ENCODE assay signal across 10 cellular contexts in genomic region chr12:75724913-75725312, GRCh38.
DNase-seq lines count a peak whose midpoint lies in the region; ATAC-seq, FAIRE-seq and TF ChIP-seq lines count a peak whose summit lies in the region.
"Had no signal": no experiment of that assay in that cellular context is flagged by ENCODE, and none has a peak within 500 bp of the region (broad histone marks: within the 10 kb centered on the region; RNA-seq: fewer than 3 reads in every experiment).

No MANE protein-coding gene starts in this region.

- H3K9me3 Mint-ChIP-seq in activated naive CD4-positive, alpha-beta T cell treated with anti-CD3 and anti-CD28 coated beads for 36 hours, result no peaks in the 10 kb centered on the region

- TF ChIP-seq CTCF in A549 (IDR thresholded peaks at IDR 0.05), result no peak

- TF ChIP-seq RAD21 in A549 (conservative IDR thresholded peaks at IDR 0.05 in 1 of 2, IDR thresholded peaks at IDR 0.05 in 1 of 2), result peak; percentile 24 to 29; a peak in 2 of 5 replicates

- H3K4me1 ChIP-seq in A549, result peaks cover 56% of the 10 kb centered on the region

- peak overlapping the region; percentile 84 to 86 for H3K27ac ChIP-seq in A549

- H3K27ac Mint-ChIP-seq in activated naive CD4-positive, alpha-beta T cell treated with anti-CD3 and anti-CD28 coated beads for 36 hours, result no peak overlapping the region

- TF ChIP-seq EP300 in A549 (IDR thresholded peaks at IDR 0.05), result peak in 1 of 2 experiments; percentile 63; a peak in 2 of 5 replicates

- 1% methylated on average over 5 of the region's 5 CpGs for WGBS in A549 (ENCODE audit: missing lambda C conversion rate)

- H3K4me1 Mint-ChIP-seq in activated naive CD4-positive, alpha-beta T cell treated with anti-CD3 and anti-CD28 coated beads for 36 hours (ENCODE audit: low read depth), result peaks cover 15% of the 10 kb centered on the region

- POLR2A ChIA-PET in A549 (lab: Yijun Ruan, JAX), result interaction anchor here (0.6 to 1.8 kb wide), 3 partner anchors 12 to 386 kb away, joined by 3 to 9 read pairs (median 6); no protein-coding TSS in a partner anchor

- FAIRE-seq in A549 (lab: Jason Lieb, UNC), result peak; percentile 87

- peaks cover 6% of the 10 kb centered on the region for H3K27me3 Mint-ChIP-seq in activated naive CD4-positive, alpha-beta T cell treated with anti-CD3 and anti-CD28 coated beads for 36 hours (ENCODE audit: low read depth)
- H3K27me3 Mint-ChIP-seq: CD4-positive, CD25-positive, alpha-beta regulatory T cell had no signal

- no peak overlapping the region for H3K4me3 Mint-ChIP-seq in activated naive CD4-positive, alpha-beta T cell treated with anti-CD3 and anti-CD28 coated beads for 36 hours
- H3K4me3 Mint-ChIP-seq: CD4-positive, CD25-positive, alpha-beta regulatory T cell had no signal

- peak; percentile 28 to 80 for DNase-seq in A549 (ENCODE audit: low read depth in 1 of 2, low spot score in 1 of 2)
- DNase-seq in NCI-H1092 (lab: John Stamatoyannopoulos, UW), result peak; percentile 56
- peak; percentile 24 for DNase-seq in amniotic epithelial cell (ENCODE audit: low read depth)
- DNase-seq in kidney tubule cell (ENCODE audit: low spot score), result peak; percentile 80
- DNase-seq in activated naive CD4-positive, alpha-beta T cell treated with anti-CD3 and anti-CD28 coated beads for 36 hours, result no peak
- no peak for DNase-seq in OCI-M2 (lab: John Stamatoyannopoulos, UW; ENCODE audit: unreplicated experiment)
- DNase-seq: CD4-positive, CD25-positive, alpha-beta regulatory T cell; stimulated activated naive CD8-positive, alpha-beta T cell treated with anti-CD3 and anti-CD28 coated beads, Interleukin-15, Interleukin-2, amounts not matched to agents 100 U/mL and 50 U/mL, for 24 hours had no signal

- no peak for TF ChIP-seq POLR2A in A549 (IDR thresholded peaks at IDR 0.05; ENCODE audit: low read length)

- peak overlapping the region; percentile 75 for H3K4me2 ChIP-seq in A549

- ATAC-seq in A549, result peak; percentile 74 to 80
- no peak for ATAC-seq in HG02840 (IDR thresholded peaks at IDR 0.05; ENCODE audit: low FRiP score, unreplicated experiment)
- ATAC-seq in HG03469 (IDR thresholded peaks at IDR 0.05; ENCODE audit: unreplicated experiment), result no peak

- CTCF ChIA-PET in A549 (lab: Yijun Ruan, JAX), result interaction anchor here (0.8 to 2.9 kb wide), 10 partner anchors 9 to 324 kb away, joined by 3 to 10 read pairs (median 4); no protein-coding TSS in a partner anchor
- CTCF ChIA-PET in activated naive CD4-positive, alpha-beta T cell treated with anti-CD3 and anti-CD28 coated beads for 36 hours (lab: Charles Lee), result no interaction called here

- H3K36me3 Mint-ChIP-seq in activated naive CD4-positive, alpha-beta T cell treated with anti-CD3 and anti-CD28 coated beads for 36 hours (ENCODE audit: low read depth), result no peaks in the 10 kb centered on the region
- H3K36me3 Mint-ChIP-seq: CD4-positive, CD25-positive, alpha-beta regulatory T cell had no signal

- peak overlapping the region; percentile 18; the same call in 1 of the 3 replicates for H3K4me3 ChIP-seq in A549

- intact Hi-C loops in activated naive CD4-positive, alpha-beta T cell treated with anti-CD3 and anti-CD28 coated beads for 36 hours (cut with micrococcal nuclease), result loop anchor here (5.0 kb wide), 1 partner anchor 68 kb away; no protein-coding TSS in a partner anchor

- H3K9me3 ChIP-seq in A549, result no peaks in the 10 kb centered on the region

TF ChIP-seq in A549, 52 proteins besides CTCF, POLR2A, EP300 and RAD21:
- TF ChIP-seq HES2 (IDR thresholded peaks at IDR 0.05), result no peak
- no peak for TF ChIP-seq TFCP2L1 (CRISPR knock-in tag; IDR thresholded peaks at IDR 0.05)
- TF ChIP-seq GATA3 (IDR thresholded peaks at IDR 0.05; ENCODE audit: borderline replicate concordance), result peak; percentile 80
- TF ChIP-seq PBX3 (IDR thresholded peaks at IDR 0.05), result 0 out of 2 replicates have a peak, but pooled peaks have one; percentile 32
- no peak for TF ChIP-seq CBX2 (IDR thresholded peaks at IDR 0.05; ENCODE audit: borderline replicate concordance, low read depth)
- TF ChIP-seq POLR2AphosphoS2 (conservative IDR thresholded peaks at IDR 0.05; ENCODE audit: low read length), result no peak
- no peak for TF ChIP-seq NFE2L2 (conservative IDR thresholded peaks at IDR 0.05; ENCODE audit: low read length)
- 0 out of 2 replicates have a peak, but pooled peaks have one; percentile 11 for TF ChIP-seq FOSL2 (IDR thresholded peaks at IDR 0.05)
- peak; percentile 40 for TF ChIP-seq FOSL2 (CRISPR knock-in tag; IDR thresholded peaks at IDR 0.05)
- TF ChIP-seq JUNB (IDR thresholded peaks at IDR 0.05), result peak; percentile 38; the same call in 1 of the 2 replicates
- TF ChIP-seq JUN (IDR thresholded peaks at IDR 0.05), result peak in 1 of 2 experiments; percentile 30; a peak in 1 of 5 replicates
- TF ChIP-seq HOXB13 (CRISPR knock-in tag; IDR thresholded peaks at IDR 0.05; ENCODE audit: low read depth), result no peak

Comparison
In these comparisons a context has a peak if more than half of its experiments do, and no peak if none do; other contexts are left out.
1. ATAC-seq: peak in A549 (2 of 2); none in HG02840 (single experiment) and HG03469 (single experiment).
2. DNase-seq: peak in A549 (2 of 2), NCI-H1092 (single experiment), amniotic epithelial cell (single experiment) and kidney tubule cell (single experiment); none in activated naive CD4-positive, alpha-beta T cell treated with anti-CD3 and anti-CD28 coated beads for 36 hours (single experiment) and OCI-M2 (single experiment).